In the genomic region with DNA sequence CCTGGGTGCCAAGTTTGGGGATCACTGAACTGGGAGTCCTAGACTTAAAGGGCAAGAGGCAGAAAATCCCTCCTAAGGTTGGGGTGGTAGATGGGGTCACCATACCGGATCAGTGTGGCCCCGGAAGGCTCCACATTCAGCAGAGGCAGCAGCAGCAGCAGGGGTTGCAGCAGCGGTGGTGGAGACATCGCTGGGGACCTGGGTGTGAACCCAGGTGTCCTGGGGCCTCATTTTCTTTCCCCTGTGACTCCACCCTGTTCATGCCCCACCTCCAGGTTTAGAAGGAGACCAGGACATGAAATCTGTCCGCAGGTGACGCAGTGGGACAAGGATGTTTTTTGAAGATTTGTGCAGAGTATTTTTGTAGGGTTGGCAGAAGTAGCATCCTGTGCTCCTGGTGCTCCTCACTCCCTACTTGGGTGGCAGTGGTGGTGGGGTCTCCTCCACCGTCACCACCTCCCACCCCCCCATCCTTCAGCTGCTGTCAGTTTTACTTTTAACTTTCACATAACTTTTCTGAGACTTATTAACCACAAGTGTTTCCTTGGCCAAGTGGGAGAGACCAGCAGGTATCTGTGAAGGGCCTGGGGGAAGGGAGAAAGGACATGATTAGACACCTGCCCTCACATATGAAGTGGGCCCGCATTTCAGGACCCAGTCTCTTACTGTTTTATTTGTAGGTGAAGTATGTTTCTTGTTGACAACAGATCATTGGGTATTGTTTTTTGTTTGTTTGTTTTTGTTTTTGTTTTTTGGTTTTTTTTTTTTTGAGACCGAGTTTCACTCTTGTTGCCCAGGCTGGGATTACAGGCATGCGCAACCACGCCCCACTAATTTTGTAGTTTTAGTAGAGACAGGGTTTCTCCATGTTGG, we compare ENCODE assay signal across 1 cellular context.
TF ChIP-seq lines count a peak whose summit lies in the region.

A gene (minus strand): TSS at position 206 of the 873 bp plus-strand sequence. CDS start 18 bp downstream, at position 188.

TF ChIP-seq in HEK293, 187 proteins besides CTCF, POLR2A, EP300 and RAD21 (continued from another document):
- TF ChIP-seq, protein P1, sequence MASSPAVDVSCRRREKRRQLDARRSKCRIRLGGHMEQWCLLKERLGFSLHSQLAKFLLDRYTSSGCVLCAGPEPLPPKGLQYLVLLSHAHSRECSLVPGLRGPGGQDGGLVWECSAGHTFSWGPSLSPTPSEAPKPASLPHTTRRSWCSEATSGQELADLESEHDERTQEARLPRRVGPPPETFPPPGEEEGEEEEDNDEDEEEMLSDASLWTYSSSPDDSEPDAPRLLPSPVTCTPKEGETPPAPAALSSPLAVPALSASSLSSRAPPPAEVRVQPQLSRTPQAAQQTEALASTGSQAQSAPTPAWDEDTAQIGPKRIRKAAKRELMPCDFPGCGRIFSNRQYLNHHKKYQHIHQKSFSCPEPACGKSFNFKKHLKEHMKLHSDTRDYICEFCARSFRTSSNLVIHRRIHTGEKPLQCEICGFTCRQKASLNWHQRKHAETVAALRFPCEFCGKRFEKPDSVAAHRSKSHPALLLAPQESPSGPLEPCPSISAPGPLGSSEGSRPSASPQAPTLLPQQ (tag by site-specific recombination; IDR thresholded peaks at IDR 0.05), result peak; percentile 54
- no peak for TF ChIP-seq KLF1 (tag by site-specific recombination; IDR thresholded peaks at IDR 0.05)
- TF ChIP-seq, protein P2, sequence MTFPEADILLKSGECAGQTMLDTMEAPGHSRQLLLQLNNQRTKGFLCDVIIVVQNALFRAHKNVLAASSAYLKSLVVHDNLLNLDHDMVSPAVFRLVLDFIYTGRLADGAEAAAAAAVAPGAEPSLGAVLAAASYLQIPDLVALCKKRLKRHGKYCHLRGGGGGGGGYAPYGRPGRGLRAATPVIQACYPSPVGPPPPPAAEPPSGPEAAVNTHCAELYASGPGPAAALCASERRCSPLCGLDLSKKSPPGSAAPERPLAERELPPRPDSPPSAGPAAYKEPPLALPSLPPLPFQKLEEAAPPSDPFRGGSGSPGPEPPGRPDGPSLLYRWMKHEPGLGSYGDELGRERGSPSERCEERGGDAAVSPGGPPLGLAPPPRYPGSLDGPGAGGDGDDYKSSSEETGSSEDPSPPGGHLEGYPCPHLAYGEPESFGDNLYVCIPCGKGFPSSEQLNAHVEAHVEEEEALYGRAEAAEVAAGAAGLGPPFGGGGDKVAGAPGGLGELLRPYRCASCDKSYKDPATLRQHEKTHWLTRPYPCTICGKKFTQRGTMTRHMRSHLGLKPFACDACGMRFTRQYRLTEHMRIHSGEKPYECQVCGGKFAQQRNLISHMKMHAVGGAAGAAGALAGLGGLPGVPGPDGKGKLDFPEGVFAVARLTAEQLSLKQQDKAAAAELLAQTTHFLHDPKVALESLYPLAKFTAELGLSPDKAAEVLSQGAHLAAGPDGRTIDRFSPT (tag by site-specific recombination; IDR thresholded peaks at IDR 0.05), result no peak
- no peak for TF ChIP-seq ZNF138 (tag by site-specific recombination; IDR thresholded peaks at IDR 0.05; ENCODE audit: borderline replicate concordance)
- TF ChIP-seq ZNF350 (tag by site-specific recombination; IDR thresholded peaks at IDR 0.05), result no peak
- TF ChIP-seq ZFP69B (tag by site-specific recombination; IDR thresholded peaks at IDR 0.05), result 0 out of 2 replicates have a peak, but pooled peaks have one; percentile 27
- TF ChIP-seq PRDM1 (tag by site-specific recombination; IDR thresholded peaks at IDR 0.05), result 0 out of 2 replicates have a peak, but pooled peaks have one; percentile 17
- TF ChIP-seq ZBTB20 (tag by site-specific recombination; IDR thresholded peaks at IDR 0.05), result no peak
- no peak for TF ChIP-seq ZNF121 (tag by site-specific recombination; IDR thresholded peaks at IDR 0.05)
- no peak for TF ChIP-seq ZNF184 (tag by site-specific recombination; IDR thresholded peaks at IDR 0.05)
- no peak for TF ChIP-seq ZNF239 (tag by site-specific recombination; IDR thresholded peaks at IDR 0.05)
- no peak for TF ChIP-seq ZNF561 (tag by site-specific recombination; IDR thresholded peaks at IDR 0.05; ENCODE audit: borderline replicate concordance)
- TF ChIP-seq ZNF146 (tag by site-specific recombination; IDR thresholded peaks at IDR 0.05), result no peak
TF ChIP-seq in HEK293: peak in this region for 3.
